ENCODE assay signal across 8 cellular contexts in the genomic region with DNA sequence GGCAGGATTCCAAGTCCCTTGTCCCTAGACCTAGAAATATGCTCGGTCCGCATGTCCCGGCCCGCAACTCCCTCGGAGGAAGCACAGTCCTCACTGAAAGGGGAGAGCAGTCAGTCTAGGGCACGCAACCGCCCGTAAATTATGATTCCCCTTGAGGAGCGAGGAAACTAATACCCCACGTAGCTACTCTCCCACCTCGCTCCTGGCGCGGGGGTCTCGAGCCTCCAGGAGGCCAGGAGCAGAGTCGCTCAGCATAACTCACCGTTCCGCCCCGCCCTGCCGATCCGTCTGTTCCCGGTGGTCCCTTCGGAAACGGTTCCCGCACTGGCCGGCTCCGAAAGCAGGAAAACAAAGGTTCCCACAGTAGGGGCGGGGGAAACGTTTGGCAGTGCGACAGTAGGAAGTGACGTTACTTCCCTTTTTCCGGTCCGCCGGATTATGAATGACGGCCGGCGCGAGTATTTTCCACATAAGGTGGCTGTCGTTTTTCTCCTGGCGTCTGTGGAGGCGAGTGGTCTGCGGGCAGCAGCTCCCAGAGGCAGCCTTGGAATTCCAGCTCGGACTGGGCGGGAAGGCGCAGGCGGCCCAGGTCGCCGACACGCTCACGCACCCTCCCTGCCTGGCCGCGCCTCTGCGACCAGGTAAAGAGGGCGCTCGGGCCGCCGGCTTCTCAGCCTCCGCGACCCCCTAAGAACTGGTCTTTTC. TPM values are rescaled to one million over a fixed set of nuclear protein-coding genes. Genes with fewer than 3 reads are reported as not detected.
A peak's percentile ranks its signal among the peaks of the same experiment; 100 is the strongest.
DNase-seq lines count a peak whose midpoint lies in the region; ATAC-seq and TF ChIP-seq lines count a peak whose summit lies in the region.

A gene with protein sequence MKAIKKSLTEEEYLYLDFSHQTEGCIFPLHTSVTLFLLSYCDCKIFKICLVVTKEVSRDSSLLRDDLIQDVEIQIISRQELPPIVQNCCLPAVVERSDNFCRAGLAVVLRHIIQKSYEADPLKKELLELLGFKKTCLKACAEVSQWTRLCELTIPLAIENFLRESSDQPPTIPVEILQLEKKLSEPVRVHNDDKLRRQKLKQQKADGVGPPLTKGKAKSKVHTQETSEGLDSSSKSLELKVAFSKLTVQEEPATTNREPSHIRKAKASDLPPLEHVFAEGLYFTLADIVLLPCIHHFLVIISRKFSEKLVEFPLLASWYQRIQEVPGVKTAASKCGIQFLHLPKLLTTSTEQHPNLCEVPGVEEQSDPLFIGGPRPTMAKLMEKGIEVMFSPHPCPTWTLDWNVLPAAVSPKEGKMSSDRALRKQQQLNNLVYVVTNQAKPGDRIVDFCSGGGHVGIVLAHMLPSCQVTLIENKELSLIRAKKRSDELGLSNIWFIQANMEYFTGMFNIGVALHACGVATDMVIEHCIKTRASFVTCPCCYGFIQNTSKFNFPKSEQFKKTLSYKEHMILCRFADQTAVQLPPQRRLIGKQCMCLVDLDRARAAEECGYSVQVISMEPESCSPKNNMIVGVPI (plus strand): TSS at position 409 of the 705 bp plus-strand sequence. CDS start 8,830 bp downstream, outside the sequence.
A gene with protein sequence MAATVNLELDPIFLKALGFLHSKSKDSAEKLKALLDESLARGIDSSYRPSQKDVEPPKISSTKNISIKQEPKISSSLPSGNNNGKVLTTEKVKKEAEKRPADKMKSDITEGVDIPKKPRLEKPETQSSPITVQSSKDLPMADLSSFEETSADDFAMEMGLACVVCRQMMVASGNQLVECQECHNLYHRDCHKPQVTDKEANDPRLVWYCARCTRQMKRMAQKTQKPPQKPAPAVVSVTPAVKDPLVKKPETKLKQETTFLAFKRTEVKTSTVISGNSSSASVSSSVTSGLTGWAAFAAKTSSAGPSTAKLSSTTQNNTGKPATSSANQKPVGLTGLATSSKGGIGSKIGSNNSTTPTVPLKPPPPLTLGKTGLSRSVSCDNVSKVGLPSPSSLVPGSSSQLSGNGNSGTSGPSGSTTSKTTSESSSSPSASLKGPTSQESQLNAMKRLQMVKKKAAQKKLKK (minus strand): TSS at position 314 of the 705 bp plus-strand sequence. CDS start 8,684 bp downstream, outside the sequence.

- H3K27me3 ChIP-seq in HUES64 (ENCODE audit: insufficient read depth, low read length) (no peaks in the 10 kb centered on the region), OCI-LY1 (ENCODE audit: insufficient read depth, low read length) (no peaks in the 10 kb centered on the region)

- CTCF ChIA-PET in Calu3 (lab: Charles Lee) = interaction anchor here (1.3 kb wide), 1 partner anchor 187 kb away, joined by 3 read pairs; no protein-coding TSS in a partner anchor

- peak within 1 kb of the TSS; percentile 22 for H2AFZ ChIP-seq in OCI-LY1 (ENCODE audit: low read length)

- peaks cover 3% of the 10 kb centered on the region; the same call in 1 of the 2 replicates for H3F3A ChIP-seq in OCI-LY1 (ENCODE audit: insufficient read depth, low read length)

- H3K9me3 ChIP-seq in HUES64 (ENCODE audit: insufficient read depth, low read depth, low read length) (no peaks in the 10 kb centered on the region), OCI-LY1 (ENCODE audit: low read length) (no peaks in the 10 kb centered on the region)

- H3K36me3 ChIP-seq in HUES64 (ENCODE audit: insufficient read depth, low read length) = no peaks in the 10 kb centered on the region
- H3K36me3 ChIP-seq in OCI-LY1 (ENCODE audit: insufficient read depth, low read length) = peaks cover 13% of the 10 kb centered on the region

- DNase-seq in Calu3 (peak; percentile 87), endothelial cell (ENCODE audit: low spot score) (peak; percentile 92), mesothelial cell of epicardium (ENCODE audit: low spot score in 2 of 2, unreplicated experiment in 2 of 2) (peak; percentile 79 to 91)
- DNase-seq in activated CD8-positive, alpha-beta memory T cell treated with anti-CD3 and anti-CD28 coated beads, Interleukin-2, amount 50 U/mL, for 48 hours = peak; percentile 92
- DNase-seq in stimulated activated CD8-positive, alpha-beta memory T cell treated with anti-CD3 and anti-CD28 coated beads, Interleukin-15, amount 100 ng/mL, for 48 hours (ENCODE audit: low read depth in 2 of 2) = peak; percentile 79 to 80

- H3K27ac ChIP-seq in HUES64 (ENCODE audit: low read depth, low read length) (peak within 1 kb of the TSS; percentile 89), OCI-LY1 (ENCODE audit: low read depth, low read length, poor library complexity, severe bottlenecking) (peak within 1 kb of the TSS; percentile 14)

- no TSS peak for BruUV-seq in Calu3 (replicated peaks; lab: Mats Ljungman, UMichigan)

- no peaks in the 10 kb centered on the region for H3K9me3 Mint-ChIP-seq in Calu3 (ENCODE audit: low read depth, unreplicated experiment)
- H3K9me3 Mint-ChIP-seq in endothelial cell (ENCODE audit: unreplicated experiment) = no peaks in the 10 kb centered on the region
- peaks cover 3% of the 10 kb centered on the region for H3K9me3 Mint-ChIP-seq in mesothelial cell of epicardium

- H3K27me3 Mint-ChIP-seq in Calu3 (ENCODE audit: unreplicated experiment) = no peaks in the 10 kb centered on the region
- no peaks in the 10 kb centered on the region for H3K27me3 Mint-ChIP-seq in endothelial cell (ENCODE audit: unreplicated experiment)
- H3K27me3 Mint-ChIP-seq in mesothelial cell of epicardium (ENCODE audit: low read depth) = no peaks in the 10 kb centered on the region

- H3K9ac ChIP-seq in HUES64 (ENCODE audit: low read depth, low read length) (peak within 1 kb of the TSS; percentile 93), OCI-LY1 (ENCODE audit: low read length) (peak within 1 kb of the TSS; percentile 88)

- H3K4me1 ChIP-seq in HUES64 (ENCODE audit: insufficient read depth, low read length) = peaks cover 18% of the 10 kb centered on the region
- H3K4me1 ChIP-seq in OCI-LY1 (ENCODE audit: insufficient read depth, low read length, severe bottlenecking) = peaks cover 51% of the 10 kb centered on the region

- H3K4me1 Mint-ChIP-seq in Calu3 (ENCODE audit: low read depth, unreplicated experiment) = peaks cover 32% of the 10 kb centered on the region
- H3K4me1 Mint-ChIP-seq in endothelial cell (ENCODE audit: unreplicated experiment) = peaks cover 16% of the 10 kb centered on the region
- peaks cover 26% of the 10 kb centered on the region for H3K4me1 Mint-ChIP-seq in mesothelial cell of epicardium

- H3K27ac Mint-ChIP-seq in Calu3 (ENCODE audit: unreplicated experiment) (peak within 1 kb of the TSS; percentile 87), endothelial cell (ENCODE audit: unreplicated experiment) (peak within 1 kb of the TSS; percentile 97), mesothelial cell of epicardium (peak within 1 kb of the TSS; percentile 100)

- H4K20me1 ChIP-seq in OCI-LY1 (ENCODE audit: insufficient read depth, low read length) = no peaks in the 10 kb centered on the region

- intact Hi-C loops in Calu3 (cut with micrococcal nuclease; ENCODE audit: unreplicated experiment) = no loop called here

- H3K4me3 ChIP-seq in HUES64 (ENCODE audit: low read length) (peak within 1 kb of the TSS; percentile 99), OCI-LY1 (ENCODE audit: low read depth, low read length, poor library complexity, severe bottlenecking) (peak within 1 kb of the TSS; percentile 93)

- TF ChIP-seq CTCF in Calu3 (IDR thresholded peaks at IDR 0.05; ENCODE audit: unreplicated experiment) (no peak), OCI-LY1 (IDR thresholded peaks at IDR 0.05; ENCODE audit: low read length) (no peak), endothelial cell (IDR thresholded peaks at IDR 0.05; ENCODE audit: unreplicated experiment) (no peak), mesothelial cell of epicardium (IDR thresholded peaks at IDR 0.05; ENCODE audit: unreplicated experiment) (no peak)

- peak; percentile 80 for ATAC-seq in GM21447 (IDR thresholded peaks at IDR 0.05; ENCODE audit: unreplicated experiment)

- H3K36me3 Mint-ChIP-seq in Calu3 (ENCODE audit: insufficient read depth, unreplicated experiment) (peaks cover 24% of the 10 kb centered on the region), endothelial cell (ENCODE audit: low read depth, unreplicated experiment) (peaks cover 3% of the 10 kb centered on the region), mesothelial cell of epicardium (peaks cover 9% of the 10 kb centered on the region)

- H3K9me2 ChIP-seq in OCI-LY1 (ENCODE audit: low read depth, low read length) = no peaks in the 10 kb centered on the region

- H3K79me2 ChIP-seq in OCI-LY1 (ENCODE audit: insufficient read depth, low read length) = peaks cover 74% of the 10 kb centered on the region

- H3K4me2 ChIP-seq in OCI-LY1 (ENCODE audit: low read length) = peak within 1 kb of the TSS; percentile 87

- peak within 1 kb of the TSS; percentile 93 for H3K4me3 Mint-ChIP-seq in Calu3 (ENCODE audit: low read depth, unreplicated experiment)
- peak within 1 kb of the TSS; percentile 97 for H3K4me3 Mint-ChIP-seq in endothelial cell (ENCODE audit: unreplicated experiment)
- H3K4me3 Mint-ChIP-seq in mesothelial cell of epicardium = peak within 1 kb of the TSS; percentile 99

- under 1% methylated on average over 58 of the region's 58 CpGs for WGBS in HUES64

RNA-seq across cellular contexts. Expression of the first gene that starts in this region (rescaled TPM):
- total RNA-seq in Calu3 (2022) = 22.5 and 23.9 TPM in 2 replicates
- 20.9 TPM for polyA plus RNA-seq in HUES64 (2013, experiment 1 of 2)
- polyA plus RNA-seq in HUES64 (2013, experiment 2 of 2) = 17.8 TPM
- 14.0 TPM for total RNA-seq in endothelial cell (ENCODE audit: unreplicated experiment)
- total RNA-seq in mesothelial cell of epicardium = 20.1 to 20.5 TPM (median 20.3 TPM) in 3 replicates

RNA-seq across cellular contexts. Expression of the second gene that starts in this region (rescaled TPM):
- total RNA-seq in Calu3 (2022) (11.8 and 13.4 TPM in 2 replicates), endothelial cell (ENCODE audit: unreplicated experiment) (16.0 TPM), mesothelial cell of epicardium (19.1 to 23.6 TPM (median 22.1 TPM) in 3 replicates)
- polyA plus RNA-seq in HUES64 (2013, experiment 1 of 2) = 12.5 TPM
- polyA plus RNA-seq in HUES64 (2013, experiment 2 of 2) = 19.3 TPM

Comparison
In these comparisons a context has a peak if more than half of its experiments do, and no peak if none do; other contexts are left out.
1. Peak in every context shown above with its lines: DNase-seq, ATAC-seq, H3K4me3 ChIP-seq and H3K27ac ChIP-seq.